ENCODE assay signal across 8 cellular contexts in genomic region chr5:79229357-79230174, GRCh38.
A peak's percentile ranks its signal among the peaks of the same experiment; 100 is the strongest.
DNase-seq lines count a peak whose midpoint lies in the region; ATAC-seq lines count a peak whose summit lies in the region.

No MANE protein-coding gene starts in this region.

- DNase-seq in activated CD4-positive, CD25-positive, alpha-beta regulatory T cell treated with anti-CD3 and anti-CD28 coated beads, Interleukin-2, amount 50 U/mL, for 72 hours: no peak
- DNase-seq in NCI-H82 (lab: John Stamatoyannopoulos, UW): peak; percentile 95
- peak; percentile 36 for DNase-seq in kidney tubule cell (ENCODE audit: low spot score)
- DNase-seq in NAMALWA (ENCODE audit: low spot score): no peak
- DNase-seq in activated CD8-positive, alpha-beta memory T cell treated with anti-CD3 and anti-CD28 coated beads for 24 hours: no peak
- no peak for DNase-seq in NCI-H2029 (lab: John Stamatoyannopoulos, UW)

- ATAC-seq in activated CD4-positive, CD25-positive, alpha-beta regulatory T cell treated with anti-CD3 and anti-CD28 coated beads, Interleukin-2, amount 50 U/mL, for 24 hours: peak; percentile 75 to 81
- peak; percentile 94 for ATAC-seq in HG02610 (IDR thresholded peaks at IDR 0.05; ENCODE audit: unreplicated experiment)

Comparison
In these comparisons a context has a peak if more than half of its experiments do, and no peak if none do; other contexts are left out.
1. DNase-seq: peak in NCI-H82 (single experiment) and kidney tubule cell (single experiment); none in activated CD4-positive, CD25-positive, alpha-beta regulatory T cell treated with anti-CD3 and anti-CD28 coated beads, Interleukin-2, amount 50 U/mL, for 72 hours (single experiment), NAMALWA (single experiment), activated CD8-positive, alpha-beta memory T cell treated with anti-CD3 and anti-CD28 coated beads for 24 hours (single experiment) and NCI-H2029 (single experiment).